ENCODE assay signal across 13 cellular contexts in the genomic region with DNA sequence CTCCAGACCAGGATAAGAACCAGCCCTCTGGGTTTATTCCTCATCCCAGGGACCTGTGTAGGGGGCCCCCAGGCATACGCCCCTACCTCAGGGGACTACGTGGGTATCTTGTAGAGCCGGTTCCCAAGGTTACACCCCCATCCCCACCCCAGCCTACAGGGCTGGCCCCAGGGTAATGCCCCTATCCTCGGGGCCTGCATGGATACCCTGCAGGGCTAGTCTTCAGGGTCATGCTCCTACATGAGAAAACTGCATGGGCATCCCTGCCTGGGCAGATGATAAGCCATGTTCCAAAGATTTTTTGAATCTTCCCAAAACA. TPM values are rescaled to one million over a fixed set of nuclear protein-coding genes. Genes with fewer than 3 reads are reported as not detected.
DNase-seq lines count a peak whose midpoint lies in the region; TF ChIP-seq lines count a peak whose summit lies in the region.
"Had no signal": no experiment of that assay in that cellular context is flagged by ENCODE, and none has a peak within 500 bp of the region (broad histone marks: within the 10 kb centered on the region; RNA-seq: fewer than 3 reads in every experiment).

No MANE protein-coding gene starts in this region.

- H4K20me1 ChIP-seq in KMS-11 (ENCODE audit: insufficient read depth): no peaks in the 10 kb centered on the region

- no peak overlapping the region for H3K27ac Mint-ChIP-seq in mesothelial cell of epicardium
- H3K27ac Mint-ChIP-seq: activated CD4-positive, alpha-beta T cell treated with anti-CD3 and anti-CD28 coated beads, Interleukin-2, amount 10 ng/mL, durations not matched to agents 24 days and 14 days had no signal

- H3K9ac ChIP-seq in KMS-11 (no peak overlapping the region), mucosa of rectum (ENCODE audit: low read depth in 1 of 2, low read length in 2 of 2) (peak overlapping the region; percentile 3 to 28)

- H3K27ac ChIP-seq in KMS-11 (no peak overlapping the region), caudate nucleus (ENCODE audit: low read depth, low read length) (peak overlapping the region; percentile 31), mucosa of rectum (ENCODE audit: low read depth in 2 of 2, low read length in 2 of 2) (peak overlapping the region; percentile 31 to 68), temporal lobe (ENCODE audit: low read depth, low read length) (peak overlapping the region; percentile 98)

- DNase-seq in caudate nucleus (lab: John Stamatoyannopoulos, UW) (no peak), MV-4-11 (lab: John Stamatoyannopoulos, UW) (no peak), mesothelial cell of epicardium (ENCODE audit: low spot score in 2 of 2, unreplicated experiment in 2 of 2) (no peak), erythroblast (lab: John Stamatoyannopoulos, UW) (no peak)
- no peak for DNase-seq in activated CD8-positive, alpha-beta memory T cell treated with anti-CD3 and anti-CD28 coated beads, Interleukin-2, amount 50 U/mL, for 48 hours
- DNase-seq: activated CD4-positive, alpha-beta T cell treated with anti-CD3 and anti-CD28 coated beads, Interleukin-2, amount 10 ng/mL, durations not matched to agents 24 days and 14 days; activated effector memory CD4-positive, alpha-beta T cell treated with anti-CD3 and anti-CD28 coated beads, Interleukin-2, amount 50 U/mL, for 16 hours; NCI-H1436 treated with DMSO at 0.1 percent for 48 hours; stimulated activated CD4-positive, alpha-beta T cell treated with anti-CD3 and anti-CD28 coated beads, Interleukin-12 subunit alpha, Interleukin-12 subunit beta, amount 100 ng/mL, for 4 hours; stimulated activated CD8-positive, alpha-beta memory T cell treated with anti-CD3 and anti-CD28 coated beads, Interleukin-4, amount 100 ng/mL, for 48 hours had no signal

- no peaks in the 10 kb centered on the region for H3K27me3 ChIP-seq in KMS-11 (ENCODE audit: insufficient read depth, low read depth)
- no peaks in the 10 kb centered on the region for H3K27me3 ChIP-seq in mucosa of rectum (ENCODE audit: control insufficient read depth in 2 of 2, insufficient read depth in 2 of 2, low read length in 2 of 2)

- no peak overlapping the region for H3K4me3 ChIP-seq in KMS-11 (IDR thresholded peaks at IDR 0.05; ENCODE audit: insufficient read depth, low read depth, low read length)
- no peak overlapping the region for H3K4me3 ChIP-seq in mucosa of rectum (ENCODE audit: low read length in 2 of 2)

- H3K27me3 Mint-ChIP-seq in mesothelial cell of epicardium (ENCODE audit: low read depth): no peaks in the 10 kb centered on the region
- H3K27me3 Mint-ChIP-seq: activated CD4-positive, alpha-beta T cell treated with anti-CD3 and anti-CD28 coated beads, Interleukin-2, amount 10 ng/mL, durations not matched to agents 24 days and 14 days had no signal

- no peaks in the 10 kb centered on the region for H3K9me3 ChIP-seq in mucosa of rectum (ENCODE audit: control insufficient read depth in 2 of 2, low read length in 2 of 2)

- H3K4me1 Mint-ChIP-seq in mesothelial cell of epicardium: peaks cover 19% of the 10 kb centered on the region

- TF ChIP-seq POLR2A in erythroblast (IDR thresholded peaks at IDR 0.05; ENCODE audit: low read length): no peak

- H3K36me3 Mint-ChIP-seq in mesothelial cell of epicardium: no peaks in the 10 kb centered on the region

- H3K36me3 ChIP-seq in KMS-11 (ENCODE audit: insufficient read depth) (no peaks in the 10 kb centered on the region), mucosa of rectum (ENCODE audit: control insufficient read depth in 2 of 2, insufficient read depth in 2 of 2, low read length in 2 of 2) (peaks cover 0 to 2% of the 10 kb centered on the region in 2 donors)

- no peak for TF ChIP-seq CTCF in KMS-11 (conservative IDR thresholded peaks at IDR 0.05; ENCODE audit: low read depth, low read length)
- no peak for TF ChIP-seq CTCF in mesothelial cell of epicardium (IDR thresholded peaks at IDR 0.05; ENCODE audit: unreplicated experiment)

- H3K4me1 ChIP-seq in KMS-11 (ENCODE audit: low read depth, poor library complexity, severe bottlenecking) (peaks cover 50% of the 10 kb centered on the region), mucosa of rectum (ENCODE audit: control insufficient read depth in 2 of 2, insufficient read depth in 2 of 2, low read length in 2 of 2) (peaks cover 29 to 39% of the 10 kb centered on the region in 2 donors)

- H3K4me2 ChIP-seq in KMS-11: peak overlapping the region; percentile 100; the same call in 1 of the 2 replicates

- H2AFZ ChIP-seq in KMS-11 (ENCODE audit: low read depth): no peak overlapping the region

- H3K4me3 Mint-ChIP-seq in mesothelial cell of epicardium: no peak overlapping the region
- H3K4me3 Mint-ChIP-seq: activated CD4-positive, alpha-beta T cell treated with anti-CD3 and anti-CD28 coated beads, Interleukin-2, amount 10 ng/mL, durations not matched to agents 24 days and 14 days had no signal

- H3K79me2 ChIP-seq in KMS-11 (ENCODE audit: insufficient read depth, low read depth): peaks cover 71% of the 10 kb centered on the region; the same call in 1 of the 2 replicates

- H3K9me3 Mint-ChIP-seq in mesothelial cell of epicardium: no peaks in the 10 kb centered on the region
- H3K9me3 Mint-ChIP-seq: activated CD4-positive, alpha-beta T cell treated with anti-CD3 and anti-CD28 coated beads, Interleukin-2, amount 10 ng/mL, durations not matched to agents 24 days and 14 days had no signal

RNA-seq across cellular contexts. Expression of gene HDAC5, which starts 14.2 kb away (rescaled TPM):
- total RNA-seq in temporal lobe: 60.2 TPM
- total RNA-seq in mesothelial cell of epicardium: 33.4 to 34.1 TPM (median 33.5 TPM) in 3 replicates

RNA-seq across cellular contexts. Expression of gene HROB, which starts 32.5 kb away (rescaled TPM):
- total RNA-seq in temporal lobe (0.74 TPM), mesothelial cell of epicardium (6.0 to 6.4 TPM (median 6.2 TPM) in 3 replicates)

RNA-seq across cellular contexts. Expression of gene G6PC3, which starts 38.7 kb away (rescaled TPM):
- 11.3 TPM for total RNA-seq in temporal lobe
- total RNA-seq in mesothelial cell of epicardium: 58.3 to 63.2 TPM (median 61.4 TPM) in 3 replicates

RNA-seq across cellular contexts. Expression of gene LSM12, which starts 42.8 kb away (rescaled TPM):
- total RNA-seq in temporal lobe (11.6 TPM), mesothelial cell of epicardium (51.4 to 60.8 TPM (median 58.0 TPM) in 3 replicates)
